ENCODE assay signal across 19 cellular contexts in the genomic region with DNA sequence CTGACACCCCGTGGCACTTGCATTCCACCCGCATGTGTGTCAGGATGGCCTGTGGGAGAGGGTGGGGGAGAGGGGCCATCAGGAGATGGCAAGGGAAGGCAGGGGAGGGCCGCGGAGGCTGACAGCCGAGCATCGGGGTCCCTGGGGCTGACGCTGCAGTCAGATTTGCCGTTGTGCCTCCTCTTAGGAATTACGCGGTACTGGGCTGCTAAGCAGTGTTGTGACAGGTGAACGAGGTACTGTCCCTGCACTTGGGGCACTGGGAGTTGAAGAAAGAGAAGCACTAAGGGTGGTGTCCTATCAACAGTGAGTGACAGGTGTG. TPM values are rescaled to one million over a fixed set of nuclear protein-coding genes. Genes with fewer than 3 reads are reported as not detected.
DNase-seq lines count a peak whose midpoint lies in the region; ATAC-seq and TF ChIP-seq lines count a peak whose summit lies in the region.
"Had no signal": no experiment of that assay in that cellular context is flagged by ENCODE, and none has a peak within 500 bp of the region (broad histone marks: within the 10 kb centered on the region; RNA-seq: fewer than 3 reads in every experiment).

No MANE protein-coding gene starts in this region.

- no peak overlapping the region for H3K27ac ChIP-seq in naive thymus-derived CD4-positive, alpha-beta T cell (ENCODE audit: low read depth, low read length)
- no peak overlapping the region for H3K27ac ChIP-seq in vagina
- H3K27ac ChIP-seq: PC-9 had no signal

- intact Hi-C loops in naive thymus-derived CD4-positive, alpha-beta T cell (cut with micrococcal nuclease): no loop called here
- intact Hi-C loops in vagina (cut with DNase I): no loop called here

- no peak overlapping the region for H3K4me3 Mint-ChIP-seq in activated naive CD8-positive, alpha-beta T cell treated with anti-CD3 and anti-CD28 coated beads, Interleukin-2, amount 10 ng/mL, durations not matched to agents 7 days and 5 days
- no peak overlapping the region for H3K4me3 Mint-ChIP-seq in activated naive CD8-positive, alpha-beta T cell treated with anti-CD3 and anti-CD28 coated beads for 36 hours
- no peak overlapping the region for H3K4me3 Mint-ChIP-seq in T-helper 17 cell
- H3K4me3 Mint-ChIP-seq in naive thymus-derived CD4-positive, alpha-beta T cell: no peak overlapping the region
- peak overlapping the region; percentile 25 for H3K4me3 Mint-ChIP-seq in type B pancreatic cell
- H3K4me3 Mint-ChIP-seq: CD4-positive, alpha-beta memory T cell had no signal

- H3K36me3 Mint-ChIP-seq in activated naive CD8-positive, alpha-beta T cell treated with anti-CD3 and anti-CD28 coated beads, Interleukin-2, amount 10 ng/mL, durations not matched to agents 7 days and 5 days: peaks cover 4% of the 10 kb centered on the region
- peaks cover 2% of the 10 kb centered on the region for H3K36me3 Mint-ChIP-seq in activated naive CD8-positive, alpha-beta T cell treated with anti-CD3 and anti-CD28 coated beads for 36 hours
- H3K36me3 Mint-ChIP-seq in T-helper 17 cell (ENCODE audit: low read depth): peaks cover 2% of the 10 kb centered on the region
- peaks cover 0 to 10% (median 6%) of the 10 kb centered on the region in 5 donors for H3K36me3 Mint-ChIP-seq in naive thymus-derived CD4-positive, alpha-beta T cell
- peaks cover 8% of the 10 kb centered on the region for H3K36me3 Mint-ChIP-seq in type B pancreatic cell

- H3K4me3 ChIP-seq in naive thymus-derived CD4-positive, alpha-beta T cell (ENCODE audit: low read length): no peak overlapping the region
- H3K4me3 ChIP-seq in vagina: no peak overlapping the region
- H3K4me3 ChIP-seq: GM12878, PC-9 had no signal

- peaks cover 13% of the 10 kb centered on the region for H3K4me1 Mint-ChIP-seq in activated naive CD8-positive, alpha-beta T cell treated with anti-CD3 and anti-CD28 coated beads, Interleukin-2, amount 10 ng/mL, durations not matched to agents 7 days and 5 days
- H3K4me1 Mint-ChIP-seq in activated naive CD8-positive, alpha-beta T cell treated with anti-CD3 and anti-CD28 coated beads for 36 hours: peaks cover 3% of the 10 kb centered on the region
- peaks cover 19% of the 10 kb centered on the region for H3K4me1 Mint-ChIP-seq in T-helper 17 cell
- H3K4me1 Mint-ChIP-seq in naive thymus-derived CD4-positive, alpha-beta T cell: peaks cover 7 to 20% (median 17%) of the 10 kb centered on the region in 7 donors
- peaks cover 60% of the 10 kb centered on the region for H3K4me1 Mint-ChIP-seq in type B pancreatic cell (ENCODE audit: unreplicated experiment)

- no peak for ATAC-seq in activated naive CD8-positive, alpha-beta T cell treated with anti-CD3 and anti-CD28 coated beads, Interleukin-2, amount 10 ng/mL, durations not matched to agents 7 days and 5 days (ENCODE audit: low read depth)
- ATAC-seq in T-helper 17 cell (no peak), HG03095 (IDR thresholded peaks at IDR 0.05; ENCODE audit: unreplicated experiment) (no peak), HG03175 (IDR thresholded peaks at IDR 0.05; ENCODE audit: unreplicated experiment) (no peak)
- ATAC-seq in naive thymus-derived CD4-positive, alpha-beta T cell: no peak
- ATAC-seq: GM12878 had no signal

- TF ChIP-seq CTCF in type B pancreatic cell (conservative IDR thresholded peaks at IDR 0.05) (no peak), vagina (IDR thresholded peaks at IDR 0.05) (no peak)

- POLR2A ChIA-PET in activated naive CD8-positive, alpha-beta T cell treated with anti-CD3 and anti-CD28 coated beads, Interleukin-2, amount 10 ng/mL, durations not matched to agents 7 days and 5 days (lab: Charles Lee): no interaction called here
- POLR2A ChIA-PET in naive thymus-derived CD4-positive, alpha-beta T cell (lab: Charles Lee): no interaction called here

- no peaks in the 10 kb centered on the region for H3K27me3 ChIP-seq in naive thymus-derived CD4-positive, alpha-beta T cell (ENCODE audit: control insufficient read depth in 2 of 2, insufficient read depth in 2 of 2, low read length in 2 of 2)
- H3K27me3 ChIP-seq in vagina: no peaks in the 10 kb centered on the region
- H3K27me3 ChIP-seq: BE2C had no signal

- H3K36me3 ChIP-seq in naive thymus-derived CD4-positive, alpha-beta T cell (ENCODE audit: control insufficient read depth in 2 of 3, insufficient read depth in 3 of 3, low read length in 3 of 3): peaks cover 0 to 42% (median 0%) of the 10 kb centered on the region in 3 experiments
- H3K36me3 ChIP-seq in vagina: peaks cover 0 to 17% of the 10 kb centered on the region in 2 donors
- H3K36me3 ChIP-seq: BE2C had no signal

- DNase-seq in activated naive CD8-positive, alpha-beta T cell treated with anti-CD3 and anti-CD28 coated beads, Interleukin-2, amount 10 ng/mL, durations not matched to agents 7 days and 5 days: peak; percentile 29
- no peak for DNase-seq in activated naive CD8-positive, alpha-beta T cell treated with anti-CD3 and anti-CD28 coated beads for 36 hours
- DNase-seq in T-helper 17 cell: no peak
- no peak for DNase-seq in naive thymus-derived CD4-positive, alpha-beta T cell
- DNase-seq in type B pancreatic cell (ENCODE audit: extremely low spot score, unreplicated experiment): no peak
- no peak for DNase-seq in vagina (ENCODE audit: extremely low spot score in 2 of 2)
- DNase-seq: BE2C; CD4-positive, alpha-beta memory T cell; DMS79; HCEC 1CT; KBM-7; NCI-H1417 treated with DMSO at 0.1 percent for 48 hours; NCI-H2029; NCI-H524; PC-9 had no signal

- CTCF ChIA-PET in naive thymus-derived CD4-positive, alpha-beta T cell (lab: Charles Lee): no interaction called here

- H3K9me3 Mint-ChIP-seq in activated naive CD8-positive, alpha-beta T cell treated with anti-CD3 and anti-CD28 coated beads, Interleukin-2, amount 10 ng/mL, durations not matched to agents 7 days and 5 days: no peaks in the 10 kb centered on the region
- no peaks in the 10 kb centered on the region for H3K9me3 Mint-ChIP-seq in activated naive CD8-positive, alpha-beta T cell treated with anti-CD3 and anti-CD28 coated beads for 36 hours
- no peaks in the 10 kb centered on the region for H3K9me3 Mint-ChIP-seq in naive thymus-derived CD4-positive, alpha-beta T cell
- H3K9me3 Mint-ChIP-seq in type B pancreatic cell: no peaks in the 10 kb centered on the region

- no peaks in the 10 kb centered on the region for H3K27me3 Mint-ChIP-seq in activated naive CD8-positive, alpha-beta T cell treated with anti-CD3 and anti-CD28 coated beads, Interleukin-2, amount 10 ng/mL, durations not matched to agents 7 days and 5 days
- no peaks in the 10 kb centered on the region for H3K27me3 Mint-ChIP-seq in activated naive CD8-positive, alpha-beta T cell treated with anti-CD3 and anti-CD28 coated beads for 36 hours
- H3K27me3 Mint-ChIP-seq in T-helper 17 cell (no peaks in the 10 kb centered on the region), type B pancreatic cell (no peaks in the 10 kb centered on the region)
- no peaks in the 10 kb centered on the region for H3K27me3 Mint-ChIP-seq in naive thymus-derived CD4-positive, alpha-beta T cell
- H3K27me3 Mint-ChIP-seq: CD4-positive, alpha-beta memory T cell had no signal

- H3K9me3 ChIP-seq in T-helper 17 cell (ENCODE audit: control insufficient read depth, low read length, poor library complexity, severe bottlenecking): no peaks in the 10 kb centered on the region
- H3K9me3 ChIP-seq in naive thymus-derived CD4-positive, alpha-beta T cell (ENCODE audit: control insufficient read depth in 2 of 3, low read length in 3 of 3): no peaks in the 10 kb centered on the region
- no peaks in the 10 kb centered on the region for H3K9me3 ChIP-seq in vagina
- H3K9me3 ChIP-seq: BE2C had no signal

- no peaks in the 10 kb centered on the region for H3K4me1 ChIP-seq in naive thymus-derived CD4-positive, alpha-beta T cell (ENCODE audit: control insufficient read depth in 2 of 2, insufficient read depth in 2 of 2, low read length in 2 of 2)
- peaks cover 25% of the 10 kb centered on the region for H3K4me1 ChIP-seq in vagina

- no peak overlapping the region for H3K27ac Mint-ChIP-seq in activated naive CD8-positive, alpha-beta T cell treated with anti-CD3 and anti-CD28 coated beads, Interleukin-2, amount 10 ng/mL, durations not matched to agents 7 days and 5 days
- no peak overlapping the region for H3K27ac Mint-ChIP-seq in activated naive CD8-positive, alpha-beta T cell treated with anti-CD3 and anti-CD28 coated beads for 36 hours
- peak overlapping the region; percentile 39 for H3K27ac Mint-ChIP-seq in T-helper 17 cell
- H3K27ac Mint-ChIP-seq in naive thymus-derived CD4-positive, alpha-beta T cell: peak overlapping the region in 5 of 9 donors; percentile 9 to 62 (median 46)
- no peak overlapping the region for H3K27ac Mint-ChIP-seq in type B pancreatic cell

- TF ChIP-seq POLR2A in vagina (IDR thresholded peaks at IDR 0.05): no peak

RNA-seq across cellular contexts. Expression of a gene that starts 22.5 kb away (rescaled TPM):
- not detected for total RNA-seq in activated naive CD8-positive, alpha-beta T cell treated with anti-CD3 and anti-CD28 coated beads, Interleukin-2, amount 10 ng/mL, durations not matched to agents 7 days and 5 days
- not detected for total RNA-seq in activated naive CD8-positive, alpha-beta T cell treated with anti-CD3 and anti-CD28 coated beads for 36 hours
- not detected for total RNA-seq in T-helper 17 cell
- total RNA-seq in naive thymus-derived CD4-positive, alpha-beta T cell: not detected
- polyA plus RNA-seq in naive thymus-derived CD4-positive, alpha-beta T cell: under 1 TPM in 1 of 2 donors, not detected in 1; 0.05 TPM
- 9.8 and 26.4 TPM in 2 replicates for total RNA-seq in type B pancreatic cell (ENCODE audit: low replicate concordance)
- 5.2 TPM for total RNA-seq in vagina
- total RNA-seq: CD4-positive, alpha-beta memory T cell; GM12878 had no signal
- polyA plus RNA-seq: AG04450 had no signal

Comparison
In these comparisons a context has a peak if more than half of its experiments do, and no peak if none do; other contexts are left out.
1. H3K27ac Mint-ChIP-seq: peak in T-helper 17 cell (single experiment) and naive thymus-derived CD4-positive, alpha-beta T cell (5 of 9); none in activated naive CD8-positive, alpha-beta T cell treated with anti-CD3 and anti-CD28 coated beads, Interleukin-2, amount 10 ng/mL, durations not matched to agents 7 days and 5 days (single experiment), activated naive CD8-positive, alpha-beta T cell treated with anti-CD3 and anti-CD28 coated beads for 36 hours (single experiment) and type B pancreatic cell (single experiment).